Comparison of ENCODE assay signal across 8 cellular contexts in genomic region chr10:80468002-80468401, GRCh38. TPM values are rescaled to one million over a fixed set of nuclear protein-coding genes. Genes with fewer than 3 reads are reported as not detected.
DNase-seq lines count a peak whose midpoint lies in the region; ATAC-seq lines count a peak whose summit lies in the region.

No MANE protein-coding gene starts in this region.

- H3K4me1 Mint-ChIP-seq in activated T-helper 17 cell treated with anti-CD3 and anti-CD28 coated beads, Interleukin-2, amount 50 U/mL, for 72 hours = peaks cover 66% of the 10 kb centered on the region

- in situ Hi-C loops in KBM-7 (cut with MboI; ENCODE audit: low pct_unique_long_range_greater_than_20kb, low sequenced_read_pairs) = no loop called here

- no peaks in the 10 kb centered on the region for H3K27me3 ChIP-seq in MG63

- peak overlapping the region; percentile 91 for H3K4me3 Mint-ChIP-seq in activated T-helper 17 cell treated with anti-CD3 and anti-CD28 coated beads, Interleukin-2, amount 50 U/mL, for 72 hours

- H3K36me3 Mint-ChIP-seq in activated T-helper 17 cell treated with anti-CD3 and anti-CD28 coated beads, Interleukin-2, amount 50 U/mL, for 72 hours (ENCODE audit: low read depth) = peaks cover 82% of the 10 kb centered on the region

- peak overlapping the region; percentile 99 for H3K27ac Mint-ChIP-seq in activated T-helper 17 cell treated with anti-CD3 and anti-CD28 coated beads, Interleukin-2, amount 50 U/mL, for 72 hours

- ATAC-seq in activated T-helper 17 cell treated with anti-CD3 and anti-CD28 coated beads, Interleukin-2, amount 50 U/mL, for 72 hours (replicated peaks) = no peak
- ATAC-seq in left ventricle myocardium superior = peak; percentile 81
- ATAC-seq in HG02759 (IDR thresholded peaks at IDR 0.05; ENCODE audit: unreplicated experiment) = no peak

- H3K9me3 Mint-ChIP-seq in activated T-helper 17 cell treated with anti-CD3 and anti-CD28 coated beads, Interleukin-2, amount 50 U/mL, for 72 hours = no peaks in the 10 kb centered on the region

- H3K36me3 ChIP-seq in MG63 = no peaks in the 10 kb centered on the region

- no peaks in the 10 kb centered on the region for H3K27me3 Mint-ChIP-seq in activated T-helper 17 cell treated with anti-CD3 and anti-CD28 coated beads, Interleukin-2, amount 50 U/mL, for 72 hours

- intact Hi-C loops in left ventricle myocardium superior (cut with micrococcal nuclease) = no loop called here

- H3K4me3 ChIP-seq in MG63 = no peak overlapping the region

- DNase-seq in KBM-7 (peak; percentile 77), left ventricle myocardium superior (peak; percentile 78), putamen (ENCODE audit: low spot score) (peak; percentile 75), NCI-H187 (lab: John Stamatoyannopoulos, UW) (no peak), NCI-H1930 (lab: John Stamatoyannopoulos, UW) (no peak), MG63 (no peak)

- no peaks in the 10 kb centered on the region for H3K9me3 ChIP-seq in MG63

RNA-seq across cellular contexts. Expression of gene TSPAN14, which starts 13.9 kb away (rescaled TPM):
- total RNA-seq in activated T-helper 17 cell treated with anti-CD3 and anti-CD28 coated beads, Interleukin-2, amount 50 U/mL, for 72 hours = 10 to 100 TPM; 61.9 to 64.5 TPM
- 41.2 TPM for total RNA-seq in left ventricle myocardium superior
- total RNA-seq in MG63 (2014; rRNA removed; shearing (Covaris generic); ENCODE audit: low replicate concordance) = 6.6 and 10.0 TPM in 2 replicates

RNA-seq across cellular contexts. Expression of gene PRXL2A, which starts 59.7 kb away (rescaled TPM):
- total RNA-seq in activated T-helper 17 cell treated with anti-CD3 and anti-CD28 coated beads, Interleukin-2, amount 50 U/mL, for 72 hours = 1 to 10 TPM; 9.4 to 9.6 TPM
- 119 TPM for total RNA-seq in left ventricle myocardium superior
- 1.4 and 2.6 TPM in 2 replicates for total RNA-seq in MG63 (2014; rRNA removed; shearing (Covaris generic); ENCODE audit: low replicate concordance)

Comparison
In these comparisons a context has a peak if more than half of its experiments do, and no peak if none do; other contexts are left out.
1. DNase-seq: peak in KBM-7 (single experiment), left ventricle myocardium superior (single experiment) and putamen (single experiment); none in NCI-H187 (0 of 2), NCI-H1930 (0 of 2) and MG63 (single experiment).
2. RNA of gene PRXL2A, which starts 59.7 kb away (total RNA-seq): 119 TPM in left ventricle myocardium superior (single experiment); 9.4 to 9.6 TPM in activated T-helper 17 cell treated with anti-CD3 and anti-CD28 coated beads, Interleukin-2, amount 50 U/mL, for 72 hours and 1.4 to 2.6 TPM in MG63; every median in the first group is over 10 times any median in the second.